Comparison of ENCODE assay signal across 6 cellular contexts in genomic region chr4:148083073-148083472, GRCh38.
DNase-seq lines count a peak whose midpoint lies in the region; ATAC-seq and TF ChIP-seq lines count a peak whose summit lies in the region.
"Not testable (repeated sequence)": the region's sequence is repeated elsewhere in the genome, so short reads cannot be mapped to it uniquely, and the experiment has no call there.

No MANE protein-coding gene starts in this region.

- DNase-seq in T-helper 17 cell; caudate nucleus (lab: John Stamatoyannopoulos, UW); naive thymus-derived CD8-positive, alpha-beta T cell: not testable (repeated sequence)
- DNase-seq in activated CD8-positive, alpha-beta memory T cell treated with anti-CD3 and anti-CD28 coated beads for 24 hours, result peak; percentile 40
- DNase-seq in esophagus muscularis mucosa (ENCODE audit: extremely low spot score), result peak; percentile 31
- DNase-seq in posterior vena cava (ENCODE audit: low spot score), result peak; percentile 40

- H3K27ac ChIP-seq in caudate nucleus (ENCODE audit: low read depth, low read length), result peak overlapping the region; percentile 58
- not testable (repeated sequence) for H3K27ac ChIP-seq in esophagus muscularis mucosa (replicated peaks in 1 of 4)

- H3K9me3 Mint-ChIP-seq in naive thymus-derived CD8-positive, alpha-beta T cell, result peaks cover 0 to 65% (median 22%) of the 10 kb centered on the region in 9 donors

- H3K4me1 ChIP-seq in esophagus muscularis mucosa, result not testable (repeated sequence)

- not testable (repeated sequence) for H3K4me3 ChIP-seq in esophagus muscularis mucosa

- not testable (repeated sequence) for H3K27me3 ChIP-seq in esophagus muscularis mucosa

- WGBS in esophagus muscularis mucosa, result 91% methylated on average over 4 of the region's 4 CpGs

- not testable (repeated sequence) for H3K9me3 ChIP-seq in T-helper 17 cell (ENCODE audit: control insufficient read depth, low read length, poor library complexity, severe bottlenecking); esophagus muscularis mucosa

- intact Hi-C loops in esophagus muscularis mucosa (cut with DNase I); posterior vena cava (cut with DNase I): not testable (repeated sequence)

- not testable (repeated sequence) for H3K4me1 Mint-ChIP-seq in T-helper 17 cell
- peaks cover 15 to 54% (median 35%) of the 10 kb centered on the region in 4 donors for H3K4me1 Mint-ChIP-seq in naive thymus-derived CD8-positive, alpha-beta T cell

- not testable (repeated sequence) for TF ChIP-seq EP300 in esophagus muscularis mucosa (IDR thresholded peaks at IDR 0.05)

- H3K36me3 ChIP-seq in esophagus muscularis mucosa, result peaks cover 22 to 47% (median 40%) of the 10 kb centered on the region in 4 donors

- not testable (repeated sequence) for H3K4me3 Mint-ChIP-seq in T-helper 17 cell; naive thymus-derived CD8-positive, alpha-beta T cell

- H3K27ac Mint-ChIP-seq in T-helper 17 cell, result peak overlapping the region; percentile 61
- peak overlapping the region in 6 of 10 donors; percentile 48 to 72 (median 64) for H3K27ac Mint-ChIP-seq in naive thymus-derived CD8-positive, alpha-beta T cell

- POLR2A ChIA-PET in naive thymus-derived CD8-positive, alpha-beta T cell (lab: Charles Lee), result not testable (repeated sequence)

- not testable (repeated sequence) for H3K36me3 Mint-ChIP-seq in T-helper 17 cell (ENCODE audit: low read depth)
- H3K36me3 Mint-ChIP-seq in naive thymus-derived CD8-positive, alpha-beta T cell, result peaks cover 49 to 81% (median 50%) of the 10 kb centered on the region in 3 donors

- H3K27me3 Mint-ChIP-seq in T-helper 17 cell; naive thymus-derived CD8-positive, alpha-beta T cell: not testable (repeated sequence)

- not testable (repeated sequence) for TF ChIP-seq CTCF in esophagus muscularis mucosa (IDR thresholded peaks at IDR 0.05)

- not testable (repeated sequence) for TF ChIP-seq POLR2A in esophagus muscularis mucosa (IDR thresholded peaks at IDR 0.05; ENCODE audit: low read depth)

- not testable (repeated sequence) for ATAC-seq in T-helper 17 cell; naive thymus-derived CD8-positive, alpha-beta T cell
